9 cellular contexts compared by ENCODE assay signal in the genomic region with DNA sequence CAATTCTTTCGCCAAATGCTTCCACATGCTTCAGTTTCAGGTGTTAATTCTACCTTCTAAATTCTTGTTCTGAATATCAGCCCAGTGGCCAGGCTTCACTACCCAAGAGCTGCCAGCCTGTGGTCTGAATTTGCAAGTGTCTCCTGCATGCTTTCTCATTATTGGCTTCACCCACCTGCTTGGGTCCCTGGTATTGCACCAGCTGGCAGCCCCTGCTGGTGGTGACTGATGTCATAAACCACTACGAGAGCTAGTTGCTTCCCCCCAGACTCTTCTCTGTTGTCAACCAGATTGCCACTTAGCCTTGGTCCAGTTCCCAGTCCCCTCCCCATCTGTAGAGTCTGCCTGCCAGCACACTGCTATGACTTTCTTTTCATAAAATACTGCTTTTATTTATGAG.
A peak's percentile ranks its signal among the peaks of the same experiment; 100 is the strongest.
DNase-seq lines count a peak whose midpoint lies in the region; ATAC-seq, FAIRE-seq and TF ChIP-seq lines count a peak whose summit lies in the region.
"Had no signal": no experiment of that assay in that cellular context is flagged by ENCODE, and none has a peak within 500 bp of the region (broad histone marks: within the 10 kb centered on the region; RNA-seq: fewer than 3 reads in every experiment).

No MANE protein-coding gene starts in this region.

- no peak overlapping the region for H3K4me3 ChIP-seq in kidney (ENCODE audit: low read length in 2 of 2)

- peak; percentile 89 for ATAC-seq in GM18517 (IDR thresholded peaks at IDR 0.05; ENCODE audit: unreplicated experiment)
- peak; percentile 84 for ATAC-seq in GM21786 (IDR thresholded peaks at IDR 0.05; ENCODE audit: unreplicated experiment)
- ATAC-seq in HG03558 (IDR thresholded peaks at IDR 0.05; ENCODE audit: extremely low read depth, unreplicated experiment) = peak; percentile 77
- ATAC-seq in central memory CD8-positive, alpha-beta T cell (replicated peaks; ENCODE audit: extremely low read depth, poor library complexity, severe bottlenecking) = peak; percentile 24
- ATAC-seq in WTC11 = no peak

- TF ChIP-seq CTCF in kidney (IDR thresholded peaks at IDR 0.05; ENCODE audit: borderline replicate concordance, extremely low read depth, insufficient read depth) (no peak), WTC11 (IDR thresholded peaks at IDR 0.05) (no peak)

- POLR2A ChIA-PET in WTC11 (lab: Charles Lee) = no interaction called here

- no peaks in the 10 kb centered on the region for H3K4me1 Mint-ChIP-seq in central memory CD8-positive, alpha-beta T cell
- no peaks in the 10 kb centered on the region for H3K4me1 Mint-ChIP-seq in WTC11
- H3K4me1 Mint-ChIP-seq: activated CD4-positive, alpha-beta memory T cell treated with anti-CD3 and anti-CD28 coated beads, Interleukin-2, amount 10 ng/mL, durations not matched to agents 7 days and 5 days had no signal

- no peak overlapping the region for H3K27ac Mint-ChIP-seq in central memory CD8-positive, alpha-beta T cell (ENCODE audit: low read depth)
- H3K27ac Mint-ChIP-seq in WTC11 = no peak overlapping the region
- H3K27ac Mint-ChIP-seq: activated CD4-positive, alpha-beta memory T cell treated with anti-CD3 and anti-CD28 coated beads, Interleukin-2, amount 10 ng/mL, durations not matched to agents 7 days and 5 days had no signal

- no peak overlapping the region for H3K27ac ChIP-seq in kidney (ENCODE audit: low read depth in 2 of 2, low read length in 2 of 2)

- no peak for DNase-seq in central memory CD8-positive, alpha-beta T cell (ENCODE audit: low spot score in 2 of 2)
- DNase-seq in kidney = no peak
- no peak for DNase-seq in WTC11 (ENCODE audit: low spot score)
- DNase-seq in activated CD4-positive, alpha-beta T cell treated with anti-CD3 and anti-CD28 coated beads, Interleukin-2, amount 50 U/mL, for 48 hours = no peak
- DNase-seq in HK-2 (ENCODE audit: unreplicated experiment) = no peak
- DNase-seq: activated CD4-positive, alpha-beta memory T cell treated with anti-CD3 and anti-CD28 coated beads, Interleukin-2, amount 10 ng/mL, durations not matched to agents 7 days and 5 days had no signal

- intact Hi-C loops in kidney (cut with DNase I) = no loop called here

- no peak overlapping the region for H3K4me3 Mint-ChIP-seq in central memory CD8-positive, alpha-beta T cell
- H3K4me3 Mint-ChIP-seq in WTC11 = no peak overlapping the region
- H3K4me3 Mint-ChIP-seq: activated CD4-positive, alpha-beta memory T cell treated with anti-CD3 and anti-CD28 coated beads, Interleukin-2, amount 10 ng/mL, durations not matched to agents 7 days and 5 days had no signal

- no peak for FAIRE-seq in kidney (lab: Jason Lieb, UNC)

- no peak overlapping the region for H3K9ac ChIP-seq in kidney (ENCODE audit: low read length in 2 of 2)

- H3K36me3 Mint-ChIP-seq in central memory CD8-positive, alpha-beta T cell (ENCODE audit: insufficient read depth) = no peaks in the 10 kb centered on the region
- H3K36me3 Mint-ChIP-seq in WTC11 = peaks cover 8% of the 10 kb centered on the region

- no peaks in the 10 kb centered on the region for H3K36me3 ChIP-seq in kidney (ENCODE audit: control insufficient read depth in 1 of 2, insufficient read depth in 2 of 2, low read length in 2 of 2)

- CTCF ChIA-PET in WTC11 (lab: Charles Lee) = no interaction called here

- H3K9me3 ChIP-seq in kidney (ENCODE audit: control insufficient read depth in 1 of 2, low read length in 2 of 2) = no peaks in the 10 kb centered on the region

- peaks cover 6% of the 10 kb centered on the region for H3K9me3 Mint-ChIP-seq in central memory CD8-positive, alpha-beta T cell
- H3K9me3 Mint-ChIP-seq in WTC11 = peaks cover 12% of the 10 kb centered on the region

- no peaks in the 10 kb centered on the region for H3K27me3 Mint-ChIP-seq in central memory CD8-positive, alpha-beta T cell
- no peaks in the 10 kb centered on the region for H3K27me3 Mint-ChIP-seq in WTC11 (ENCODE audit: low read depth)

- H3K4me1 ChIP-seq in kidney (ENCODE audit: control insufficient read depth in 1 of 2, insufficient read depth in 1 of 2, low read depth in 1 of 2, low read length in 2 of 2) = no peaks in the 10 kb centered on the region

TF ChIP-seq in WTC11, 78 proteins besides CTCF, POLR2A, EP300 and RAD21 (continues in another document):
- TF ChIP-seq, protein P1, sequence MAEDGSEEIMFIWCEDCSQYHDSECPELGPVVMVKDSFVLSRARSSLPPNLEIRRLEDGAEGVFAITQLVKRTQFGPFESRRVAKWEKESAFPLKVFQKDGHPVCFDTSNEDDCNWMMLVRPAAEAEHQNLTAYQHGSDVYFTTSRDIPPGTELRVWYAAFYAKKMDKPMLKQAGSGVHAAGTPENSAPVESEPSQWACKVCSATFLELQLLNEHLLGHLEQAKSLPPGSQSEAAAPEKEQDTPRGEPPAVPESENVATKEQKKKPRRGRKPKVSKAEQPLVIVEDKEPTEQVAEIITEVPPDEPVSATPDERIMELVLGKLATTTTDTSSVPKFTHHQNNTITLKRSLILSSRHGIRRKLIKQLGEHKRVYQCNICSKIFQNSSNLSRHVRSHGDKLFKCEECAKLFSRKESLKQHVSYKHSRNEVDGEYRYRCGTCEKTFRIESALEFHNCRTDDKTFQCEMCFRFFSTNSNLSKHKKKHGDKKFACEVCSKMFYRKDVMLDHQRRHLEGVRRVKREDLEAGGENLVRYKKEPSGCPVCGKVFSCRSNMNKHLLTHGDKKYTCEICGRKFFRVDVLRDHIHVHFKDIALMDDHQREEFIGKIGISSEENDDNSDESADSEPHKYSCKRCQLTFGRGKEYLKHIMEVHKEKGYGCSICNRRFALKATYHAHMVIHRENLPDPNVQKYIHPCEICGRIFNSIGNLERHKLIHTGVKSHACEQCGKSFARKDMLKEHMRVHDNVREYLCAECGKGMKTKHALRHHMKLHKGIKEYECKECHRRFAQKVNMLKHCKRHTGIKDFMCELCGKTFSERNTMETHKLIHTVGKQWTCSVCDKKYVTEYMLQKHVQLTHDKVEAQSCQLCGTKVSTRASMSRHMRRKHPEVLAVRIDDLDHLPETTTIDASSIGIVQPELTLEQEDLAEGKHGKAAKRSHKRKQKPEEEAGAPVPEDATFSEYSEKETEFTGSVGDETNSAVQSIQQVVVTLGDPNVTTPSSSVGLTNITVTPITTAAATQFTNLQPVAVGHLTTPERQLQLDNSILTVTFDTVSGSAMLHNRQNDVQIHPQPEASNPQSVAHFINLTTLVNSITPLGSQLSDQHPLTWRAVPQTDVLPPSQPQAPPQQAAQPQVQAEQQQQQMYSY (CRISPR knock-in tag; IDR thresholded peaks at IDR 0.05) = no peak
- TF ChIP-seq, protein P2, sequence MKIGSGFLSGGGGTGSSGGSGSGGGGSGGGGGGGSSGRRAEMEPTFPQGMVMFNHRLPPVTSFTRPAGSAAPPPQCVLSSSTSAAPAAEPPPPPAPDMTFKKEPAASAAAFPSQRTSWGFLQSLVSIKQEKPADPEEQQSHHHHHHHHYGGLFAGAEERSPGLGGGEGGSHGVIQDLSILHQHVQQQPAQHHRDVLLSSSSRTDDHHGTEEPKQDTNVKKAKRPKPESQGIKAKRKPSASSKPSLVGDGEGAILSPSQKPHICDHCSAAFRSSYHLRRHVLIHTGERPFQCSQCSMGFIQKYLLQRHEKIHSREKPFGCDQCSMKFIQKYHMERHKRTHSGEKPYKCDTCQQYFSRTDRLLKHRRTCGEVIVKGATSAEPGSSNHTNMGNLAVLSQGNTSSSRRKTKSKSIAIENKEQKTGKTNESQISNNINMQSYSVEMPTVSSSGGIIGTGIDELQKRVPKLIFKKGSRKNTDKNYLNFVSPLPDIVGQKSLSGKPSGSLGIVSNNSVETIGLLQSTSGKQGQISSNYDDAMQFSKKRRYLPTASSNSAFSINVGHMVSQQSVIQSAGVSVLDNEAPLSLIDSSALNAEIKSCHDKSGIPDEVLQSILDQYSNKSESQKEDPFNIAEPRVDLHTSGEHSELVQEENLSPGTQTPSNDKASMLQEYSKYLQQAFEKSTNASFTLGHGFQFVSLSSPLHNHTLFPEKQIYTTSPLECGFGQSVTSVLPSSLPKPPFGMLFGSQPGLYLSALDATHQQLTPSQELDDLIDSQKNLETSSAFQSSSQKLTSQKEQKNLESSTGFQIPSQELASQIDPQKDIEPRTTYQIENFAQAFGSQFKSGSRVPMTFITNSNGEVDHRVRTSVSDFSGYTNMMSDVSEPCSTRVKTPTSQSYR (CRISPR knock-in tag; IDR thresholded peaks at IDR 0.05) = no peak
- TF ChIP-seq, protein P3, sequence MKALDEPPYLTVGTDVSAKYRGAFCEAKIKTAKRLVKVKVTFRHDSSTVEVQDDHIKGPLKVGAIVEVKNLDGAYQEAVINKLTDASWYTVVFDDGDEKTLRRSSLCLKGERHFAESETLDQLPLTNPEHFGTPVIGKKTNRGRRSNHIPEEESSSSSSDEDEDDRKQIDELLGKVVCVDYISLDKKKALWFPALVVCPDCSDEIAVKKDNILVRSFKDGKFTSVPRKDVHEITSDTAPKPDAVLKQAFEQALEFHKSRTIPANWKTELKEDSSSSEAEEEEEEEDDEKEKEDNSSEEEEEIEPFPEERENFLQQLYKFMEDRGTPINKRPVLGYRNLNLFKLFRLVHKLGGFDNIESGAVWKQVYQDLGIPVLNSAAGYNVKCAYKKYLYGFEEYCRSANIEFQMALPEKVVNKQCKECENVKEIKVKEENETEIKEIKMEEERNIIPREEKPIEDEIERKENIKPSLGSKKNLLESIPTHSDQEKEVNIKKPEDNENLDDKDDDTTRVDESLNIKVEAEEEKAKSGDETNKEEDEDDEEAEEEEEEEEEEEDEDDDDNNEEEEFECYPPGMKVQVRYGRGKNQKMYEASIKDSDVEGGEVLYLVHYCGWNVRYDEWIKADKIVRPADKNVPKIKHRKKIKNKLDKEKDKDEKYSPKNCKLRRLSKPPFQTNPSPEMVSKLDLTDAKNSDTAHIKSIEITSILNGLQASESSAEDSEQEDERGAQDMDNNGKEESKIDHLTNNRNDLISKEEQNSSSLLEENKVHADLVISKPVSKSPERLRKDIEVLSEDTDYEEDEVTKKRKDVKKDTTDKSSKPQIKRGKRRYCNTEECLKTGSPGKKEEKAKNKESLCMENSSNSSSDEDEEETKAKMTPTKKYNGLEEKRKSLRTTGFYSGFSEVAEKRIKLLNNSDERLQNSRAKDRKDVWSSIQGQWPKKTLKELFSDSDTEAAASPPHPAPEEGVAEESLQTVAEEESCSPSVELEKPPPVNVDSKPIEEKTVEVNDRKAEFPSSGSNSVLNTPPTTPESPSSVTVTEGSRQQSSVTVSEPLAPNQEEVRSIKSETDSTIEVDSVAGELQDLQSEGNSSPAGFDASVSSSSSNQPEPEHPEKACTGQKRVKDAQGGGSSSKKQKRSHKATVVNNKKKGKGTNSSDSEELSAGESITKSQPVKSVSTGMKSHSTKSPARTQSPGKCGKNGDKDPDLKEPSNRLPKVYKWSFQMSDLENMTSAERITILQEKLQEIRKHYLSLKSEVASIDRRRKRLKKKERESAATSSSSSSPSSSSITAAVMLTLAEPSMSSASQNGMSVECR (CRISPR knock-in tag; IDR thresholded peaks at IDR 0.05; ENCODE audit: borderline replicate concordance) = no peak
- TF ChIP-seq EMX1 (CRISPR knock-in tag; IDR thresholded peaks at IDR 0.05) (no peak), GABPB1 (CRISPR knock-in tag; IDR thresholded peaks at IDR 0.05) (no peak)
